ENCODE assay signal across 1 cellular context in the genomic region with DNA sequence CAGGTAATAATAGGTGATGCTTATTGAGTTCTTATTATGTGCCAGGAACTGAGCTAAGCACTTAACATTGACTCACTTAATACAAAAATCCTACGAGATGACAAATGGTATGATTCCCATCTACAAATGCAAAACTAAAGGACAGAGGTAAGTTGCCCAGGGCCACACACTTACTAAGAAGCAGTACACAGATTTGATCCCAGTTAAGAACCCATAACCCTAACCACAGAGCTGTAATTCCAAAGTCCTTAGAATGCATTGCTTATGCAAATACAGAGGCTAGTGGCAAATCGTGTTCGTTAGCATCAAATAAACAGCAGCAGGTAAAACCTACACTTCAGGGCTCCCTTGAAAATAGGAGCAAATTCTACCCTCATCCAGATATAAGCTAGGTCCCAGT.
TF ChIP-seq lines count a peak whose summit lies in the region.

No MANE protein-coding gene starts in this region.

TF ChIP-seq in WTC11, 78 proteins besides CTCF, POLR2A, EP300 and RAD21 (continued from another document):
- TF ChIP-seq, protein P1, sequence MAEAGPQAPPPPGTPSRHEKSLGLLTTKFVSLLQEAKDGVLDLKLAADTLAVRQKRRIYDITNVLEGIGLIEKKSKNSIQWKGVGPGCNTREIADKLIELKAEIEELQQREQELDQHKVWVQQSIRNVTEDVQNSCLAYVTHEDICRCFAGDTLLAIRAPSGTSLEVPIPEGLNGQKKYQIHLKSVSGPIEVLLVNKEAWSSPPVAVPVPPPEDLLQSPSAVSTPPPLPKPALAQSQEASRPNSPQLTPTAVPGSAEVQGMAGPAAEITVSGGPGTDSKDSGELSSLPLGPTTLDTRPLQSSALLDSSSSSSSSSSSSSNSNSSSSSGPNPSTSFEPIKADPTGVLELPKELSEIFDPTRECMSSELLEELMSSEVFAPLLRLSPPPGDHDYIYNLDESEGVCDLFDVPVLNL (CRISPR knock-in tag; IDR thresholded peaks at IDR 0.05; ENCODE audit: borderline replicate concordance, low read depth): no peak
- TF ChIP-seq ZNF396 (CRISPR knock-in tag; IDR thresholded peaks at IDR 0.05; ENCODE audit: borderline replicate concordance): no peak
- TF ChIP-seq CREM (CRISPR knock-in tag; IDR thresholded peaks at IDR 0.05): no peak
- TF ChIP-seq, protein P2, sequence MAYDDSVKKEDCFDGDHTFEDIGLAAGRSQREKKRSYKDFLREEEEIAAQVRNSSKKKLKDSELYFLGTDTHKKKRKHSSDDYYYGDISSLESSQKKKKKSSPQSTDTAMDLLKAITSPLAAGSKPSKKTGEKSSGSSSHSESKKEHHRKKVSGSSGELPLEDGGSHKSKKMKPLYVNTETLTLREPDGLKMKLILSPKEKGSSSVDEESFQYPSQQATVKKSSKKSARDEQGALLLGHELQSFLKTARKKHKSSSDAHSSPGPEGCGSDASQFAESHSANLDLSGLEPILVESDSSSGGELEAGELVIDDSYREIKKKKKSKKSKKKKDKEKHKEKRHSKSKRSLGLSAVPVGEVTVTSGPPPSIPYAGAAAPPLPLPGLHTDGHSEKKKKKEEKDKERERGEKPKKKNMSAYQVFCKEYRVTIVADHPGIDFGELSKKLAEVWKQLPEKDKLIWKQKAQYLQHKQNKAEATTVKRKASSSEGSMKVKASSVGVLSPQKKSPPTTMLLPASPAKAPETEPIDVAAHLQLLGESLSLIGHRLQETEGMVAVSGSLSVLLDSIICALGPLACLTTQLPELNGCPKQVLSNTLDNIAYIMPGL (CRISPR knock-in tag; IDR thresholded peaks at IDR 0.05): no peak
- TF ChIP-seq, protein P3, sequence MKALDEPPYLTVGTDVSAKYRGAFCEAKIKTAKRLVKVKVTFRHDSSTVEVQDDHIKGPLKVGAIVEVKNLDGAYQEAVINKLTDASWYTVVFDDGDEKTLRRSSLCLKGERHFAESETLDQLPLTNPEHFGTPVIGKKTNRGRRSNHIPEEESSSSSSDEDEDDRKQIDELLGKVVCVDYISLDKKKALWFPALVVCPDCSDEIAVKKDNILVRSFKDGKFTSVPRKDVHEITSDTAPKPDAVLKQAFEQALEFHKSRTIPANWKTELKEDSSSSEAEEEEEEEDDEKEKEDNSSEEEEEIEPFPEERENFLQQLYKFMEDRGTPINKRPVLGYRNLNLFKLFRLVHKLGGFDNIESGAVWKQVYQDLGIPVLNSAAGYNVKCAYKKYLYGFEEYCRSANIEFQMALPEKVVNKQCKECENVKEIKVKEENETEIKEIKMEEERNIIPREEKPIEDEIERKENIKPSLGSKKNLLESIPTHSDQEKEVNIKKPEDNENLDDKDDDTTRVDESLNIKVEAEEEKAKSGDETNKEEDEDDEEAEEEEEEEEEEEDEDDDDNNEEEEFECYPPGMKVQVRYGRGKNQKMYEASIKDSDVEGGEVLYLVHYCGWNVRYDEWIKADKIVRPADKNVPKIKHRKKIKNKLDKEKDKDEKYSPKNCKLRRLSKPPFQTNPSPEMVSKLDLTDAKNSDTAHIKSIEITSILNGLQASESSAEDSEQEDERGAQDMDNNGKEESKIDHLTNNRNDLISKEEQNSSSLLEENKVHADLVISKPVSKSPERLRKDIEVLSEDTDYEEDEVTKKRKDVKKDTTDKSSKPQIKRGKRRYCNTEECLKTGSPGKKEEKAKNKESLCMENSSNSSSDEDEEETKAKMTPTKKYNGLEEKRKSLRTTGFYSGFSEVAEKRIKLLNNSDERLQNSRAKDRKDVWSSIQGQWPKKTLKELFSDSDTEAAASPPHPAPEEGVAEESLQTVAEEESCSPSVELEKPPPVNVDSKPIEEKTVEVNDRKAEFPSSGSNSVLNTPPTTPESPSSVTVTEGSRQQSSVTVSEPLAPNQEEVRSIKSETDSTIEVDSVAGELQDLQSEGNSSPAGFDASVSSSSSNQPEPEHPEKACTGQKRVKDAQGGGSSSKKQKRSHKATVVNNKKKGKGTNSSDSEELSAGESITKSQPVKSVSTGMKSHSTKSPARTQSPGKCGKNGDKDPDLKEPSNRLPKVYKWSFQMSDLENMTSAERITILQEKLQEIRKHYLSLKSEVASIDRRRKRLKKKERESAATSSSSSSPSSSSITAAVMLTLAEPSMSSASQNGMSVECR (CRISPR knock-in tag; IDR thresholded peaks at IDR 0.05; ENCODE audit: borderline replicate concordance): no peak
TF ChIP-seq in WTC11: peak in this region for 0.
